Comparison of ENCODE assay signal across 21 cellular contexts in the genomic region with DNA sequence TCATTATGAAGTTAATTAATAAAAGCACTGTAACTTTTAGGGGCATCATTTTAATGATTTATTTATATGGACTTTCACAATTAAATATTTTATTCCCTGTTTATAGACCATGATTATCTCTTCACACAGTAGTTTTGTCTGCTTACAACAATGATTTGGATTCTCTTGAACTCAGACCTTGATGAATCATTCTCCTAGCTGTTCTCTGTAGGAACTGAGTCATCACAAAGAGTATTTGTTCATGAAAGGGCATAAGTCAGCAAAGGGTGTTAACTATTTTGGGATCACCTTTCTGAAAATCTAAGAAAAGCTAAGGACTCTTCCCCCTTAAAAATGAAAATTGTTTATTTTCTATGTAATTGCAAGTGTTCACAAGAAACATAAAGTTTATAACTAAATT.
DNase-seq lines count a peak whose midpoint lies in the region; FAIRE-seq and TF ChIP-seq lines count a peak whose summit lies in the region.
"Had no signal": no experiment of that assay in that cellular context is flagged by ENCODE, and none has a peak within 500 bp of the region (broad histone marks: within the 10 kb centered on the region; RNA-seq: fewer than 3 reads in every experiment).

No MANE protein-coding gene starts in this region.

- DNase-seq in DMS53 treated with DMSO at 0.1 percent for 48 hours (lab: John Stamatoyannopoulos, UW; ENCODE audit: unreplicated experiment) (peak; percentile 47), M059J (ENCODE audit: low read depth) (peak; percentile 69), bronchial epithelial cell (ENCODE audit: low read depth) (peak; percentile 95), keratinocyte (ENCODE audit: low read depth, low spot score) (peak; percentile 42), NCI-H526 treated with DMSO at 0.1 percent for 48 hours (lab: John Stamatoyannopoulos, UW) (no peak), amygdala (lab: John Stamatoyannopoulos, UW) (no peak), AG08396 (ENCODE audit: low spot score) (no peak), nephron progenitor cell (no peak)
- DNase-seq: activated CD4-positive, alpha-beta T cell treated with anti-CD3 and anti-CD28 coated beads for 4 hours; KBM-7; left ventricle myocardium inferior; naive thymus-derived CD4-positive, alpha-beta T cell; NCI-H1694 treated with DMSO at 0.1 percent for 48 hours; NCI-H524; psoas muscle; stimulated activated naive CD8-positive, alpha-beta T cell treated with anti-CD3 and anti-CD28 coated beads, Interleukin-15, amount 100 ng/mL, for 72 hours had no signal

- TF ChIP-seq CTCF in bronchial epithelial cell (IDR thresholded peaks at IDR 0.05; ENCODE audit: insufficient read depth, low read length, severe bottlenecking) (no peak), keratinocyte (optimal IDR thresholded peaks at IDR 0.05 in 1 of 3, IDR thresholded peaks at IDR 0.05 in 1 of 3, conservative IDR thresholded peaks at IDR 0.05 in 1 of 3; ENCODE audit: extremely low read depth in 1 of 3, insufficient read depth in 2 of 3, low read length in 3 of 3) (no peak), nephron progenitor cell (IDR thresholded peaks at IDR 0.05) (no peak)

- no peak overlapping the region for H3K27ac Mint-ChIP-seq in nephron progenitor cell
- H3K27ac Mint-ChIP-seq: activated naive CD8-positive, alpha-beta T cell; naive thymus-derived CD4-positive, alpha-beta T cell; stimulated activated naive CD8-positive, alpha-beta T cell treated with anti-CD3 and anti-CD28 coated beads, Interleukin-15, amount 100 ng/mL, for 72 hours had no signal

- no peak overlapping the region for H2AFZ ChIP-seq in keratinocyte (ENCODE audit: control insufficient read depth, low read length)

- no peak overlapping the region for H3K4me3 ChIP-seq in bronchial epithelial cell (ENCODE audit: low read depth, low read length)
- no peak overlapping the region for H3K4me3 ChIP-seq in keratinocyte (ENCODE audit: control insufficient read depth in 2 of 3, extremely low read depth in 1 of 3, insufficient read depth in 2 of 3, low read depth in 1 of 3, low read length in 3 of 3)
- H3K4me3 ChIP-seq: BLaER1 treated with 17β-estradiol and CSF1 and Interleukin-3, amounts not matched to agents 10 nM and 100 nM; GM12878; left ventricle myocardium inferior; psoas muscle; vagina had no signal

- H3K27me3 Mint-ChIP-seq in nephron progenitor cell (ENCODE audit: low read depth, poor library complexity) = no peaks in the 10 kb centered on the region
- H3K27me3 Mint-ChIP-seq: activated naive CD8-positive, alpha-beta T cell; stimulated activated naive CD8-positive, alpha-beta T cell treated with anti-CD3 and anti-CD28 coated beads, Interleukin-15, amount 100 ng/mL, for 72 hours had no signal

- no peak overlapping the region for H3K9ac ChIP-seq in keratinocyte (ENCODE audit: control insufficient read depth, extremely low read depth, insufficient read depth, low read length)
- H3K9ac ChIP-seq: BLaER1 treated with 17β-estradiol and CSF1 and Interleukin-3, amounts not matched to agents 10 nM and 100 nM had no signal

- no peak overlapping the region for H3K4me3 Mint-ChIP-seq in nephron progenitor cell
- H3K4me3 Mint-ChIP-seq: activated naive CD8-positive, alpha-beta T cell; naive thymus-derived CD4-positive, alpha-beta T cell; stimulated activated naive CD8-positive, alpha-beta T cell treated with anti-CD3 and anti-CD28 coated beads, Interleukin-15, amount 100 ng/mL, for 72 hours had no signal

- no peaks in the 10 kb centered on the region for H3K9me3 ChIP-seq in keratinocyte (ENCODE audit: control insufficient read depth, low read depth, low read length)
- H3K9me3 ChIP-seq: BLaER1 treated with 17β-estradiol and CSF1 and Interleukin-3, amounts not matched to agents 10 nM and 100 nM; left ventricle myocardium inferior; psoas muscle; vagina had no signal

- H3K27ac ChIP-seq in keratinocyte (ENCODE audit: control insufficient read depth, insufficient read depth, low read length) = no peak overlapping the region
- H3K27ac ChIP-seq: BLaER1 treated with 17β-estradiol and CSF1 and Interleukin-3, amounts not matched to agents 10 nM and 100 nM; left ventricle myocardium inferior; psoas muscle; vagina had no signal

- H3K4me2 ChIP-seq in keratinocyte (ENCODE audit: control insufficient read depth, extremely low read depth, insufficient read depth, low read depth, low read length) = no peak overlapping the region

- dilution Hi-C loops in keratinocyte (cut with MboI; ENCODE audit: extremely low pct_ligation_motif_present, low sequenced_read_pairs) = no loop called here

- H4K20me1 ChIP-seq in keratinocyte (ENCODE audit: control insufficient read depth, extremely low read depth, insufficient read depth, low read length) = no peaks in the 10 kb centered on the region
- H4K20me1 ChIP-seq: BLaER1 treated with 17β-estradiol and CSF1 and Interleukin-3, amounts not matched to agents 10 nM and 100 nM had no signal

- H3K79me2 ChIP-seq in keratinocyte (ENCODE audit: control insufficient read depth, insufficient read depth, low read length) = no peaks in the 10 kb centered on the region

- H3K9me1 ChIP-seq in keratinocyte (ENCODE audit: control insufficient read depth, extremely low read depth, insufficient read depth, low read length) = no peaks in the 10 kb centered on the region

- peaks cover 32% of the 10 kb centered on the region for H3K4me1 ChIP-seq in keratinocyte (ENCODE audit: control insufficient read depth, extremely low read depth, insufficient read depth, low read length)
- H3K4me1 ChIP-seq: left ventricle myocardium inferior, psoas muscle, vagina had no signal

- no peaks in the 10 kb centered on the region for H3K4me1 Mint-ChIP-seq in nephron progenitor cell
- H3K4me1 Mint-ChIP-seq: naive thymus-derived CD4-positive, alpha-beta T cell; stimulated activated naive CD8-positive, alpha-beta T cell treated with anti-CD3 and anti-CD28 coated beads, Interleukin-15, amount 100 ng/mL, for 72 hours had no signal

- H3K27me3 ChIP-seq in bronchial epithelial cell (ENCODE audit: control insufficient read depth, insufficient read depth, low read length) (no peaks in the 10 kb centered on the region), keratinocyte (ENCODE audit: control insufficient read depth, extremely low read depth, insufficient read depth, low read length) (no peaks in the 10 kb centered on the region)
- H3K27me3 ChIP-seq: BLaER1 treated with 17β-estradiol and CSF1 and Interleukin-3, amounts not matched to agents 10 nM and 100 nM; vagina had no signal

- FAIRE-seq in bronchial epithelial cell (lab: Jason Lieb, UNC) (no peak), keratinocyte (lab: Jason Lieb, UNC) (peak; percentile 82)
- FAIRE-seq: GM12878, H1 had no signal

- no peaks in the 10 kb centered on the region for H3K9me3 Mint-ChIP-seq in nephron progenitor cell
- H3K9me3 Mint-ChIP-seq: stimulated activated naive CD8-positive, alpha-beta T cell treated with anti-CD3 and anti-CD28 coated beads, Interleukin-15, amount 100 ng/mL, for 72 hours had no signal

- no peaks in the 10 kb centered on the region for H3K36me3 Mint-ChIP-seq in nephron progenitor cell (ENCODE audit: low read depth)
- H3K36me3 Mint-ChIP-seq: activated naive CD8-positive, alpha-beta T cell; naive thymus-derived CD4-positive, alpha-beta T cell had no signal

- no peaks in the 10 kb centered on the region for H3K36me3 ChIP-seq in bronchial epithelial cell (ENCODE audit: control insufficient read depth, insufficient read depth, low read length)
- H3K36me3 ChIP-seq in keratinocyte (ENCODE audit: control insufficient read depth in 2 of 2, extremely low read depth in 1 of 2, insufficient read depth in 2 of 2, low read length in 2 of 2) = no peaks in the 10 kb centered on the region
- H3K36me3 ChIP-seq: BLaER1 treated with 17β-estradiol and CSF1 and Interleukin-3, amounts not matched to agents 10 nM and 100 nM; left ventricle myocardium inferior; vagina had no signal

Comparison
In these comparisons a context has a peak if more than half of its experiments do, and no peak if none do; other contexts are left out.
1. DNase-seq: peak in DMS53 treated with DMSO at 0.1 percent for 48 hours (single experiment), M059J (single experiment), bronchial epithelial cell (single experiment) and keratinocyte (single experiment); none in NCI-H526 treated with DMSO at 0.1 percent for 48 hours (single experiment), amygdala (0 of 56), AG08396 (single experiment) and nephron progenitor cell (single experiment).